Comparison of ENCODE assay signal across 14 cellular contexts in the genomic region with DNA sequence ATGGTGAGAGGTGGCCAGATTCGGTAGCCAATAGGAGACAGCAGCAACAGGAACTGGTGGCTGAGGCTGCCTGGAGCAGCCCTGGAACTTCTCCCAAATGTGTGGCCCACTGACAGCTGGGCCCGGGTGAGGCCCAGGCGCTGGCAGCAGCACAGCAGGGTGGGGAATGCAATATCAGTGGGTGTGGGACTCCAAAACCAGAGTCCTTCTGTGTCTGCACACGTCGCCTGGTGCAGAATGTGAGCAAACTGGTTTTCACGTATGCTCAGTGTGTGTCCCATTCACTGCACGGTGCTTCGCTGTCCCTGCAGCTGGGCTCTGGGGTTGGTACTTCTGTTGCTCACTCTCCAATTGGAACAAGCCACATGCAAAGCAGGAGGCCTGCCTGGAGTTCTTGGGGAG. TPM values are rescaled to one million over a fixed set of nuclear protein-coding genes. Genes with fewer than 3 reads are reported as not detected.
DNase-seq lines count a peak whose midpoint lies in the region; ATAC-seq and TF ChIP-seq lines count a peak whose summit lies in the region.
"Had no signal": no experiment of that assay in that cellular context is flagged by ENCODE, and none has a peak within 500 bp of the region (broad histone marks: within the 10 kb centered on the region; RNA-seq: fewer than 3 reads in every experiment).

No MANE protein-coding gene starts in this region.

- H3K36me3 ChIP-seq in HEK293 (ENCODE audit: control insufficient read depth in 2 of 2, insufficient read depth in 1 of 2, low read length in 2 of 2) = no peaks in the 10 kb centered on the region
- no peaks in the 10 kb centered on the region for H3K36me3 ChIP-seq in body of pancreas (replicated peaks in 1 of 2; ENCODE audit: insufficient read depth in 1 of 2, low read depth in 2 of 2)
- no peaks in the 10 kb centered on the region for H3K36me3 ChIP-seq in iPS-20b (ENCODE audit: insufficient read depth, low read depth, low read length)
- H3K36me3 ChIP-seq in skeletal muscle tissue (ENCODE audit: control insufficient read depth in 3 of 3, insufficient read depth in 3 of 3, low read length in 3 of 3) = no peaks in the 10 kb centered on the region
- H3K36me3 ChIP-seq: uterus had no signal

- ATAC-seq in body of pancreas = peak; percentile 12
- no peak for ATAC-seq in GM21825 (IDR thresholded peaks at IDR 0.05; ENCODE audit: unreplicated experiment)
- ATAC-seq: SK-N-SH treated with all-trans-retinoic acid at 6 μM for 48 hours had no signal

- DNase-seq in body of pancreas = peak; percentile 31 to 62 (median 56)
- DNase-seq in NK-92 treated with Interleukin-12 subunit alpha and Interleukin-12 subunit beta, amount 100 ng/mL, for 24 hours (lab: John Stamatoyannopoulos, UW) = no peak
- DNase-seq in GM13976 (ENCODE audit: low spot score) = no peak
- DNase-seq in DMS153 (lab: John Stamatoyannopoulos, UW) = no peak
- DNase-seq: activated CD4-positive, alpha-beta T cell treated with anti-CD3 and anti-CD28 coated beads, Interleukin-2, amount 10 ng/mL, durations not matched to agents 7 days and 5 days; activated naive CD4-positive, alpha-beta T cell treated with anti-CD3 and anti-CD28 coated beads, Interleukin-2, amount 10 ng/mL, durations not matched to agents 7 days and 5 days; midbrain; NCI-H1417 treated with DMSO at 0.1 percent for 48 hours; uterus had no signal

- POLR2A ChIA-PET in HEK293 (lab: Yijun Ruan, JAX) = no interaction called here

- H3K9ac ChIP-seq in iPS-20b (ENCODE audit: low read depth, low read length) (peak overlapping the region; percentile 31; the same call in 1 of the 2 replicates), skeletal muscle tissue (ENCODE audit: low read depth in 1 of 3, low read length in 3 of 3) (peak overlapping the region in 1 of 3 donors; percentile 82)

- H3K9me3 ChIP-seq in HEK293 (ENCODE audit: control insufficient read depth, insufficient read depth, low read depth, low read length) (no peaks in the 10 kb centered on the region), body of pancreas (no peaks in the 10 kb centered on the region), iPS-20b (ENCODE audit: insufficient read depth, low read depth, low read length) (no peaks in the 10 kb centered on the region), skeletal muscle tissue (ENCODE audit: control insufficient read depth in 3 of 3, low read length in 3 of 3) (no peaks in the 10 kb centered on the region)
- H3K9me3 ChIP-seq: uterus had no signal

- H3K4me1 ChIP-seq in HEK293 (ENCODE audit: control insufficient read depth, insufficient read depth, low read length) (no peaks in the 10 kb centered on the region), body of pancreas (peaks cover 38% of the 10 kb centered on the region), iPS-20b (ENCODE audit: insufficient read depth, low read length) (peaks cover 28% of the 10 kb centered on the region), skeletal muscle tissue (ENCODE audit: control insufficient read depth in 3 of 3, insufficient read depth in 3 of 3, low read length in 3 of 3) (peaks cover 50 to 54% (median 52%) of the 10 kb centered on the region in 3 donors)
- H3K4me1 ChIP-seq: uterus had no signal

- TF ChIP-seq CTCF in HEK293 (tag by site-specific recombination; IDR thresholded peaks at IDR 0.05) (no peak), body of pancreas (IDR thresholded peaks at IDR 0.05) (no peak), GM13976 (IDR thresholded peaks at IDR 0.05; ENCODE audit: borderline replicate concordance, control extremely low read depth, extremely low read depth, insufficient read depth, missing control alignments) (no peak)

- CTCF ChIA-PET in HEK293 (lab: Yijun Ruan, JAX) = interaction anchor here (0.7 kb wide), 1 partner anchor 436 kb away, joined by 3 read pairs; no protein-coding TSS in a partner anchor

- in situ Hi-C loops in GM13976 (cut with MboI; ENCODE audit: low sequenced_read_pairs, unreplicated experiment) = no loop called here

- H3K27me3 ChIP-seq in body of pancreas (no peaks in the 10 kb centered on the region), iPS-20b (ENCODE audit: insufficient read depth, low read length) (peaks cover 7% of the 10 kb centered on the region; the same call in 1 of the 2 replicates), skeletal muscle tissue (ENCODE audit: control insufficient read depth in 3 of 3, insufficient read depth in 3 of 3, low read length in 3 of 3) (no peaks in the 10 kb centered on the region)
- H3K27me3 ChIP-seq: uterus had no signal

- no peak overlapping the region for H3K4me3 ChIP-seq in HEK293 (ENCODE audit: low read depth, low read length)
- no peak overlapping the region for H3K4me3 ChIP-seq in body of pancreas
- no peak overlapping the region for H3K4me3 ChIP-seq in iPS-20b (ENCODE audit: low read length)
- peak overlapping the region in 1 of 3 donors; percentile 32 for H3K4me3 ChIP-seq in skeletal muscle tissue (ENCODE audit: low read length in 3 of 3)
- H3K4me3 ChIP-seq: uterus had no signal

- peak in 1 of 3 donors; percentile 20 for TF ChIP-seq POLR2A in body of pancreas (IDR thresholded peaks at IDR 0.05)

- H3K27ac ChIP-seq in HEK293 (ENCODE audit: extremely low read depth, low read depth, low read length) (no peak overlapping the region), body of pancreas (peak overlapping the region; percentile 26 to 90 (median 88)), iPS-20b (ENCODE audit: low read length) (no peak overlapping the region), skeletal muscle tissue (ENCODE audit: low read depth, low read length) (peak overlapping the region; percentile 84)

- intact Hi-C loops in body of pancreas (cut with DNase I) = loop anchor here (5.0 kb wide), 1 partner anchor 234 kb away; no protein-coding TSS in a partner anchor

- WGBS in body of pancreas, 2 donors = 44 to 51% methylated on average over 8 of the region's 8 CpGs

TF ChIP-seq in HEK293, 187 proteins besides CTCF, POLR2A, EP300 and RAD21:
- TF ChIP-seq ZNF23 (tag by site-specific recombination; IDR thresholded peaks at IDR 0.05; ENCODE audit: borderline replicate concordance) (no peak), ZIC2 (tag by site-specific recombination; IDR thresholded peaks at IDR 0.05) (0 out of 2 replicates have a peak, but pooled peaks have one; percentile 11)
TF ChIP-seq in HEK293: peak in this region for 1.

RNA-seq across cellular contexts. Expression of a gene that starts 14.4 kb away (rescaled TPM):
- total RNA-seq in body of pancreas (1 to 10 TPM; 2.1 to 2.3 TPM), skeletal muscle tissue (6.8 TPM)

Comparison
In these comparisons a context has a peak if more than half of its experiments do, and no peak if none do; other contexts are left out.
1. H3K27ac ChIP-seq: peak in body of pancreas (4 of 4) and skeletal muscle tissue (single experiment); none in HEK293 (single experiment) and iPS-20b (single experiment).
2. DNase-seq: peak in body of pancreas (4 of 4); none in NK-92 treated with Interleukin-12 subunit alpha and Interleukin-12 subunit beta, amount 100 ng/mL, for 24 hours (single experiment), GM13976 (single experiment) and DMS153 (single experiment).